In genomic region chr2:227103583-227103982, GRCh38 we compare ENCODE assay signal across 18 cellular contexts.
"Had no signal": no experiment of that assay in that cellular context is flagged by ENCODE, and none has a peak within 500 bp of the region (broad histone marks: within the 10 kb centered on the region; RNA-seq: fewer than 3 reads in every experiment).

No MANE protein-coding gene starts in this region.

- ATAC-seq: activated CD8-positive, alpha-beta T cell treated with anti-CD3 and anti-CD28 coated beads, Interleukin-2, amount 10 ng/mL, durations not matched to agents 7 days and 5 days; PC-3; T-helper 17 cell; WTC11 had no signal

- DNase-seq: activated CD4-positive, alpha-beta T cell treated with anti-CD3 and anti-CD28 coated beads for 48 hours; activated CD4-positive, alpha-beta T cell treated with anti-CD3 and anti-CD28 coated beads, Interleukin-2, amount 50 U/mL, for 4 hours; activated CD4-positive, CD25-positive, alpha-beta regulatory T cell treated with anti-CD3 and anti-CD28 coated beads, Interleukin-2, amount 50 U/mL, for 72 hours; activated CD8-positive, alpha-beta memory T cell treated with anti-CD3 and anti-CD28 coated beads, Interleukin-2, amount 50 U/mL, for 48 hours; activated CD8-positive, alpha-beta T cell treated with anti-CD3 and anti-CD28 coated beads, Interleukin-2, amount 10 ng/mL, durations not matched to agents 7 days and 5 days; activated T-cell treated with anti-CD3 and anti-CD28 coated beads, Interleukin-2, amount 50 U/mL, for 1 hour; aorta; central memory CD4-positive, alpha-beta T cell; KG1; NCI-H1048; NCI-H1436 treated with DMSO at 0.1 percent for 48 hours; NCI-H187; NCI-H82; PC-3; SIG-M5; T-helper 17 cell; T-helper 9 cell had no signal
